12 cellular contexts compared by ENCODE assay signal in genomic region chr19:35449347-35450043, GRCh38. TPM values are rescaled to one million over a fixed set of nuclear protein-coding genes. Genes with fewer than 3 reads are reported as not detected.
A peak's percentile ranks its signal among the peaks of the same experiment; 100 is the strongest.
DNase-seq lines count a peak whose midpoint lies in the region; ATAC-seq and TF ChIP-seq lines count a peak whose summit lies in the region.
"Had no signal": no experiment of that assay in that cellular context is flagged by ENCODE, and none has a peak within 500 bp of the region (broad histone marks: within the 10 kb centered on the region; RNA-seq: fewer than 3 reads in every experiment).

No MANE protein-coding gene starts in this region.

- no peaks in the 10 kb centered on the region for H3K9me3 ChIP-seq in T-helper 17 cell (ENCODE audit: control insufficient read depth, low read length, poor library complexity, severe bottlenecking)
- H3K9me3 ChIP-seq: ovary had no signal

- no peak for ATAC-seq in T-helper 17 cell

- H3K36me3 Mint-ChIP-seq in T-helper 17 cell (ENCODE audit: low read depth) (no peaks in the 10 kb centered on the region), endothelial cell (ENCODE audit: low read depth, unreplicated experiment) (no peaks in the 10 kb centered on the region)

- TF ChIP-seq CTCF in endothelial cell (IDR thresholded peaks at IDR 0.05; ENCODE audit: unreplicated experiment), result no peak

- peak; percentile 51 for DNase-seq in D341Med (ENCODE audit: low spot score)
- DNase-seq in HuH-7.5 (ENCODE audit: low spot score), result peak; percentile 46
- DNase-seq in T-helper 17 cell, result no peak
- peak; percentile 62 for DNase-seq in posterior vena cava (ENCODE audit: low spot score)
- DNase-seq in endothelial cell (ENCODE audit: low spot score), result no peak
- DNase-seq in GDM1 (lab: John Stamatoyannopoulos, UW), result no peak
- no peak for DNase-seq in cortex of kidney (lab: John Stamatoyannopoulos, UW)
- DNase-seq: activated T-cell treated with anti-CD3 and anti-CD28 coated beads, Interleukin-2, amount 50 U/mL, for 24 hours; effector memory CD4-positive, alpha-beta T cell; NCI-H1092 treated with DMSO at 0.1 percent for 48 hours; ovary had no signal

- H3K27me3 Mint-ChIP-seq in T-helper 17 cell (peaks cover 5% of the 10 kb centered on the region), endothelial cell (ENCODE audit: unreplicated experiment) (peaks cover 6% of the 10 kb centered on the region)

- no peaks in the 10 kb centered on the region for H3K9me3 Mint-ChIP-seq in endothelial cell (ENCODE audit: unreplicated experiment)
- H3K9me3 Mint-ChIP-seq: activated T-cell treated with anti-CD3 and anti-CD28 coated beads, Interleukin-2, amount 50 U/mL, for 24 hours had no signal

- H3K27ac Mint-ChIP-seq in T-helper 17 cell (peak overlapping the region; percentile 88), endothelial cell (ENCODE audit: unreplicated experiment) (no peak overlapping the region)
- H3K27ac Mint-ChIP-seq: activated T-cell treated with anti-CD3 and anti-CD28 coated beads, Interleukin-2, amount 50 U/mL, for 24 hours had no signal

- H3K4me1 Mint-ChIP-seq in T-helper 17 cell (peaks cover 54% of the 10 kb centered on the region), endothelial cell (ENCODE audit: unreplicated experiment) (peaks cover 37% of the 10 kb centered on the region)

- peak overlapping the region; percentile 39 for H3K4me3 Mint-ChIP-seq in T-helper 17 cell
- H3K4me3 Mint-ChIP-seq in endothelial cell (ENCODE audit: unreplicated experiment), result no peak overlapping the region
- H3K4me3 Mint-ChIP-seq: activated T-cell treated with anti-CD3 and anti-CD28 coated beads, Interleukin-2, amount 50 U/mL, for 24 hours had no signal

- intact Hi-C loops in posterior vena cava (cut with DNase I), result no loop called here

RNA-seq across cellular contexts. Expression of gene FFAR2, which starts 1.4 kb away (rescaled TPM):
- total RNA-seq in T-helper 17 cell, result under 1 TPM; 0.16 to 0.55 TPM
- total RNA-seq in posterior vena cava, result 1 to 10 TPM in 1 of 2 donors, under 1 TPM in 1; 0.95 to 1.8 TPM
- total RNA-seq in endothelial cell (ENCODE audit: unreplicated experiment), result 0.46 TPM

RNA-seq across cellular contexts. Expression of gene KRTDAP, which starts 40.8 kb away (rescaled TPM):
- total RNA-seq in T-helper 17 cell, result not detected
- not detected for total RNA-seq in posterior vena cava
- total RNA-seq in endothelial cell (ENCODE audit: unreplicated experiment), result not detected
- total RNA-seq: aorta had no signal

Comparison
In these comparisons a context has a peak if more than half of its experiments do, and no peak if none do; other contexts are left out.
1. DNase-seq: peak in D341Med (single experiment), HuH-7.5 (single experiment) and posterior vena cava (single experiment); none in T-helper 17 cell (0 of 3), endothelial cell (single experiment), GDM1 (single experiment) and cortex of kidney (single experiment).